Comparison of ENCODE assay signal across 16 cellular contexts in genomic region chr12:49344486-49345047, GRCh38. TPM values are rescaled to one million over a fixed set of nuclear protein-coding genes. Genes with fewer than 3 reads are reported as not detected.
DNase-seq lines count a peak whose midpoint lies in the region; ATAC-seq, FAIRE-seq and TF ChIP-seq lines count a peak whose summit lies in the region.
"Had no signal": no experiment of that assay in that cellular context is flagged by ENCODE, and none has a peak within 500 bp of the region (broad histone marks: within the 10 kb centered on the region; RNA-seq: fewer than 3 reads in every experiment).

No MANE protein-coding gene starts in this region.

- H3K9me2 ChIP-seq in OCI-LY7 (ENCODE audit: insufficient read depth, low read length) (no peaks in the 10 kb centered on the region), hepatocyte (replicated peaks; ENCODE audit: insufficient read depth) (no peaks in the 10 kb centered on the region)

- POLR2A ChIA-PET in CD8-positive, alpha-beta T cell (lab: Charles Lee) = no interaction called here
- POLR2A ChIA-PET in OCI-LY7 (lab: Charles Lee) = interaction anchor here (0.7 kb wide), 1 partner anchor 41 kb away, joined by 3 read pairs; no protein-coding TSS in a partner anchor
- POLR2A ChIA-PET in activated CD4-positive, alpha-beta T cell treated with anti-CD3 and anti-CD28 coated beads for 36 hours (lab: Charles Lee) = no interaction called here

- no peaks in the 10 kb centered on the region for H3K36me3 Mint-ChIP-seq in CD8-positive, alpha-beta T cell
- no peaks in the 10 kb centered on the region for H3K36me3 Mint-ChIP-seq in activated CD4-positive, alpha-beta T cell treated with anti-CD3 and anti-CD28 coated beads for 36 hours (ENCODE audit: low read depth)

- no peaks in the 10 kb centered on the region for H3K9me3 Mint-ChIP-seq in CD8-positive, alpha-beta T cell
- no peaks in the 10 kb centered on the region for H3K9me3 Mint-ChIP-seq in activated CD4-positive, alpha-beta T cell treated with anti-CD3 and anti-CD28 coated beads for 36 hours (ENCODE audit: low read depth)
- H3K9me3 Mint-ChIP-seq: activated naive CD4-positive, alpha-beta T cell treated with anti-CD3 and anti-CD28 coated beads for 36 hours had no signal

- H3K4me1 ChIP-seq in CD8-positive, alpha-beta T cell (ENCODE audit: insufficient read depth, low read length) = peaks cover 52% of the 10 kb centered on the region
- H3K4me1 ChIP-seq in OCI-LY7 (ENCODE audit: insufficient read depth, low read length, poor library complexity, severe bottlenecking) (peaks cover 55% of the 10 kb centered on the region), hepatocyte (ENCODE audit: insufficient read depth) (peaks cover 53% of the 10 kb centered on the region), psoas muscle (peaks cover 40% of the 10 kb centered on the region), tibial artery (peaks cover 7 to 55% (median 50%) of the 10 kb centered on the region in 4 donors)
- H3K4me1 ChIP-seq: foreskin keratinocyte had no signal

- 6% methylated on average over 15 of the region's 15 CpGs for WGBS in hepatocyte (ENCODE audit: low lambda C conversion rate, missing lambda C conversion rate)
- WGBS in psoas muscle, 3 donors = 33 to 34% (median 34%) methylated on average over 13 to 15 of the region's 15 CpGs

- no peak overlapping the region for H3K27ac Mint-ChIP-seq in CD8-positive, alpha-beta T cell
- no peak overlapping the region for H3K27ac Mint-ChIP-seq in activated CD4-positive, alpha-beta T cell treated with anti-CD3 and anti-CD28 coated beads for 36 hours
- H3K27ac Mint-ChIP-seq: activated naive CD4-positive, alpha-beta T cell treated with anti-CD3 and anti-CD28 coated beads for 36 hours had no signal

- peak overlapping the region; percentile 54 for H3K4me2 ChIP-seq in OCI-LY7 (ENCODE audit: low read length)
- H3K4me2 ChIP-seq in hepatocyte = peak overlapping the region; percentile 99

- BruUV-seq in OCI-LY7 (replicated peaks; lab: Mats Ljungman, UMichigan) = no TSS peak

- peaks cover 43% of the 10 kb centered on the region for H3K4me1 Mint-ChIP-seq in CD8-positive, alpha-beta T cell (ENCODE audit: low read depth)
- peaks cover 41% of the 10 kb centered on the region for H3K4me1 Mint-ChIP-seq in activated CD4-positive, alpha-beta T cell treated with anti-CD3 and anti-CD28 coated beads for 36 hours

- no peak for ATAC-seq in CD8-positive, alpha-beta T cell
- ATAC-seq in psoas muscle = no peak
- ATAC-seq in activated CD4-positive, alpha-beta T cell treated with anti-CD3 and anti-CD28 coated beads for 36 hours = no peak
- ATAC-seq in HG02588 (IDR thresholded peaks at IDR 0.05; ENCODE audit: unreplicated experiment) = no peak
- ATAC-seq: foreskin keratinocyte, mucosa of descending colon, upper lobe of right lung had no signal

- TF ChIP-seq CTCF in CD8-positive, alpha-beta T cell (IDR thresholded peaks at IDR 0.05) = no peak
- no peak for TF ChIP-seq CTCF in OCI-LY7 (conservative IDR thresholded peaks at IDR 0.05; ENCODE audit: low read length)
- no peak for TF ChIP-seq CTCF in hepatocyte (IDR thresholded peaks at IDR 0.05; ENCODE audit: poor library complexity)
- TF ChIP-seq CTCF in psoas muscle (IDR thresholded peaks at IDR 0.05) = no peak
- no peak for TF ChIP-seq CTCF in tibial artery (IDR thresholded peaks at IDR 0.05)

- H4K20me1 ChIP-seq in OCI-LY7 (ENCODE audit: insufficient read depth, low read length) = no peaks in the 10 kb centered on the region
- H4K20me1 ChIP-seq in hepatocyte (ENCODE audit: insufficient read depth, poor library complexity, severe bottlenecking) = no peaks in the 10 kb centered on the region

- peak overlapping the region; percentile 56 for H3K4me3 Mint-ChIP-seq in CD8-positive, alpha-beta T cell
- H3K4me3 Mint-ChIP-seq in activated CD4-positive, alpha-beta T cell treated with anti-CD3 and anti-CD28 coated beads for 36 hours = no peak overlapping the region
- H3K4me3 Mint-ChIP-seq: activated naive CD4-positive, alpha-beta T cell treated with anti-CD3 and anti-CD28 coated beads for 36 hours had no signal

- H3K36me3 ChIP-seq in CD8-positive, alpha-beta T cell (ENCODE audit: insufficient read depth, low read length) = no peaks in the 10 kb centered on the region
- no peaks in the 10 kb centered on the region for H3K36me3 ChIP-seq in OCI-LY7 (ENCODE audit: insufficient read depth, low read length)
- no peaks in the 10 kb centered on the region for H3K36me3 ChIP-seq in hepatocyte (replicated peaks; ENCODE audit: insufficient read depth, low read depth)
- no peaks in the 10 kb centered on the region for H3K36me3 ChIP-seq in psoas muscle (ENCODE audit: insufficient read depth in 1 of 2, low read depth in 1 of 2)
- H3K36me3 ChIP-seq in tibial artery = no peaks in the 10 kb centered on the region
- H3K36me3 ChIP-seq: prostate gland, upper lobe of right lung had no signal

- no peak for FAIRE-seq in GM19239 (lab: Jason Lieb, UNC)
- FAIRE-seq: endometrium, islet of Langerhans had no signal

- no peaks in the 10 kb centered on the region for H3K9me3 ChIP-seq in CD8-positive, alpha-beta T cell (ENCODE audit: low read length)
- H3K9me3 ChIP-seq in OCI-LY7 (ENCODE audit: low read length) = no peaks in the 10 kb centered on the region
- no peaks in the 10 kb centered on the region for H3K9me3 ChIP-seq in hepatocyte (ENCODE audit: low read depth)
- no peaks in the 10 kb centered on the region for H3K9me3 ChIP-seq in psoas muscle
- H3K9me3 ChIP-seq in tibial artery = no peaks in the 10 kb centered on the region
- H3K9me3 ChIP-seq: mucosa of descending colon, prostate gland, upper lobe of right lung had no signal

- CTCF ChIA-PET in CD8-positive, alpha-beta T cell (lab: Charles Lee) = interaction anchor here (3.7 kb wide), 1 partner anchor 14 kb away, joined by 25 read pairs; no protein-coding TSS in a partner anchor
- CTCF ChIA-PET in OCI-LY7 (lab: Charles Lee; ENCODE audit: unreplicated experiment) = no interaction called here
- CTCF ChIA-PET in activated CD4-positive, alpha-beta T cell treated with anti-CD3 and anti-CD28 coated beads for 36 hours (lab: Charles Lee) = interaction anchor here (1.0 to 3.8 kb wide), 3 partner anchors 14 to 359 kb away, joined by 3 to 74 read pairs (median 19); partner anchors contain the start of gene PRPH

- H2AFZ ChIP-seq in OCI-LY7 (ENCODE audit: low read length) (no peak overlapping the region), hepatocyte (peak overlapping the region; percentile 78)

- peak in 1 of 7 experiments; percentile 47 for DNase-seq in CD8-positive, alpha-beta T cell
- DNase-seq in OCI-LY7 (ENCODE audit: low spot score) (no peak), hepatocyte (ENCODE audit: low spot score) (no peak), psoas muscle (no peak), tibial artery (no peak), GM19239 (ENCODE audit: insufficient read length, low spot score) (no peak)
- no peak for DNase-seq in activated CD4-positive, alpha-beta T cell treated with anti-CD3 and anti-CD28 coated beads for 36 hours
- DNase-seq: activated naive CD4-positive, alpha-beta T cell treated with anti-CD3 and anti-CD28 coated beads for 36 hours; foreskin keratinocyte; KBM-7; mucosa of descending colon had no signal

- intact Hi-C loops in CD8-positive, alpha-beta T cell (cut with DNase I, micrococcal nuclease) = no loop called here
- intact Hi-C loops in OCI-LY7 (cut with micrococcal nuclease; ENCODE audit: unreplicated experiment) (loop anchor here (5.0 kb wide), 1 partner anchor 157 kb away; the partner anchor contains the start of gene TUBA1A), psoas muscle (cut with DNase I) (no loop called here), tibial artery (cut with DNase I; ENCODE audit: low total_unique reads) (no loop called here)
- intact Hi-C loops in activated CD4-positive, alpha-beta T cell treated with anti-CD3 and anti-CD28 coated beads for 36 hours (cut with DNase I, micrococcal nuclease) = loop anchor here in 1 of 2 experiments (5.0 kb wide), 1 partner anchor 367 kb away; the partner anchor contains the start of gene WNT1

- peaks cover 33% of the 10 kb centered on the region for H3K27me3 ChIP-seq in CD8-positive, alpha-beta T cell (ENCODE audit: insufficient read depth, low read length)
- peaks cover 76% of the 10 kb centered on the region for H3K27me3 ChIP-seq in hepatocyte
- peaks cover 0 to 81% (median 32%) of the 10 kb centered on the region in 3 donors for H3K27me3 ChIP-seq in psoas muscle (ENCODE audit: insufficient read depth in 3 of 3, low read length in 2 of 3)
- peaks cover 3 to 74% of the 10 kb centered on the region in 2 donors for H3K27me3 ChIP-seq in tibial artery

- no peak overlapping the region for H3K27ac ChIP-seq in CD8-positive, alpha-beta T cell (ENCODE audit: low read depth, low read length)
- no peak overlapping the region for H3K27ac ChIP-seq in OCI-LY7 (ENCODE audit: low read depth, low read length, poor library complexity, severe bottlenecking)
- H3K27ac ChIP-seq in hepatocyte = no peak overlapping the region
- no peak overlapping the region for H3K27ac ChIP-seq in psoas muscle
- no peak overlapping the region for H3K27ac ChIP-seq in tibial artery
- H3K27ac ChIP-seq: foreskin keratinocyte, prostate gland, upper lobe of right lung had no signal

- H3K79me2 ChIP-seq in OCI-LY7 (ENCODE audit: insufficient read depth, low read depth, low read length) = no peaks in the 10 kb centered on the region
- peaks cover 11% of the 10 kb centered on the region for H3K79me2 ChIP-seq in hepatocyte

- H3K27me3 Mint-ChIP-seq in CD8-positive, alpha-beta T cell (ENCODE audit: low read depth) = peaks cover 49% of the 10 kb centered on the region
- H3K27me3 Mint-ChIP-seq in activated CD4-positive, alpha-beta T cell treated with anti-CD3 and anti-CD28 coated beads for 36 hours = peaks cover 62% of the 10 kb centered on the region

- H3K4me3 ChIP-seq in CD8-positive, alpha-beta T cell (ENCODE audit: low read depth, low read length) = no peak overlapping the region
- H3K4me3 ChIP-seq in OCI-LY7 (ENCODE audit: low read depth, low read length, poor library complexity, severe bottlenecking) (peak overlapping the region; percentile 13), hepatocyte (no peak overlapping the region), psoas muscle (peak overlapping the region; percentile 63), tibial artery (peak overlapping the region in 1 of 2 donors; percentile 51)
- H3K4me3 ChIP-seq: mucosa of descending colon had no signal

RNA-seq across cellular contexts. Expression of gene DNAJC22, which starts 2.1 kb away (rescaled TPM):
- not detected for total RNA-seq in CD8-positive, alpha-beta T cell
- total RNA-seq in OCI-LY7 (2014; rRNA removed; shearing (Covaris generic)) = 0.16 TPM in 1 of 2 replicates, not detected in the other
- total RNA-seq in OCI-LY7 (2022) (0.76 and 1.1 TPM in 2 replicates), hepatocyte (28.3 and 30.7 TPM in 2 replicates), psoas muscle (under 1 TPM in 1 of 4 donors, not detected in 3; 0.08 TPM)
- polyA plus RNA-seq in hepatocyte (16.1 and 17.8 TPM in 2 replicates), psoas muscle (under 1 TPM in 1 of 3 donors, not detected in 2; 0.03 TPM)
- under 1 TPM in 1 of 2 experiments, not detected in 1; 0.05 TPM for total RNA-seq in activated CD4-positive, alpha-beta T cell treated with anti-CD3 and anti-CD28 coated beads for 36 hours
- total RNA-seq: activated naive CD4-positive, alpha-beta T cell treated with anti-CD3 and anti-CD28 coated beads for 36 hours had no signal
- polyA plus RNA-seq: foreskin keratinocyte had no signal

RNA-seq across cellular contexts. Expression of gene C1QL4, which starts 7.6 kb away (rescaled TPM):
- total RNA-seq in CD8-positive, alpha-beta T cell = not detected
- total RNA-seq in OCI-LY7 (2014; rRNA removed; shearing (Covaris generic)) = 0.19 and 0.21 TPM in 2 replicates
- 0.17 TPM in 1 of 2 replicates, not detected in the other for total RNA-seq in OCI-LY7 (2022)
- total RNA-seq in hepatocyte = not detected in 2 replicates
- polyA plus RNA-seq in hepatocyte = not detected in 2 replicates
- not detected for total RNA-seq in psoas muscle
- not detected for polyA plus RNA-seq in psoas muscle
- total RNA-seq in activated CD4-positive, alpha-beta T cell treated with anti-CD3 and anti-CD28 coated beads for 36 hours = not detected
- total RNA-seq: activated naive CD4-positive, alpha-beta T cell treated with anti-CD3 and anti-CD28 coated beads for 36 hours; mucosa of descending colon; upper lobe of right lung had no signal

RNA-seq across cellular contexts. Expression of gene TROAP, which starts 21.5 kb away (rescaled TPM):
- under 1 TPM; 0.49 to 0.72 TPM for total RNA-seq in CD8-positive, alpha-beta T cell
- 116 and 150 TPM in 2 replicates for total RNA-seq in OCI-LY7 (2014; rRNA removed; shearing (Covaris generic))
- total RNA-seq in OCI-LY7 (2022) = 141 and 176 TPM in 2 replicates
- 3.4 and 4.1 TPM in 2 replicates for total RNA-seq in hepatocyte
- 8.0 and 12.5 TPM in 2 replicates for polyA plus RNA-seq in hepatocyte
- total RNA-seq in psoas muscle = under 1 TPM in 2 of 4 donors, not detected in 2; 0.39 to 0.48 TPM
- polyA plus RNA-seq in psoas muscle = under 1 TPM; 0.07 to 0.36 (median 0.26) TPM
- total RNA-seq in activated CD4-positive, alpha-beta T cell treated with anti-CD3 and anti-CD28 coated beads for 36 hours = 10 to 100 TPM; 64.5 to 84.3 TPM

RNA-seq across cellular contexts. Expression of gene SPATS2, which starts 22.7 kb away (rescaled TPM):
- 1 to 10 TPM; 5.6 to 7.2 TPM for total RNA-seq in CD8-positive, alpha-beta T cell
- total RNA-seq in OCI-LY7 (2014; rRNA removed; shearing (Covaris generic)) = 19.1 and 22.7 TPM in 2 replicates
- 36.4 and 37.5 TPM in 2 replicates for total RNA-seq in OCI-LY7 (2022)
- total RNA-seq in hepatocyte = 24.9 and 26.5 TPM in 2 replicates
- 36.8 and 39.8 TPM in 2 replicates for polyA plus RNA-seq in hepatocyte
- 10 to 100 TPM in 2 of 4 donors, 1 to 10 TPM in 2; 5.0 to 10.6 (median 9.7) TPM for total RNA-seq in psoas muscle
- 10 to 100 TPM in 1 of 3 donors, 1 to 10 TPM in 2; 4.4 to 10.1 (median 6.2) TPM for polyA plus RNA-seq in psoas muscle
- 10 to 100 TPM; 10.6 to 18.8 TPM for total RNA-seq in activated CD4-positive, alpha-beta T cell treated with anti-CD3 and anti-CD28 coated beads for 36 hours

RNA-seq across cellular contexts. Expression of gene PRPH, which starts 49.6 kb away (rescaled TPM):
- total RNA-seq in CD8-positive, alpha-beta T cell = not detected
- total RNA-seq in OCI-LY7 (2014; rRNA removed; shearing (Covaris generic)) = not detected in 2 replicates
- total RNA-seq in OCI-LY7 (2022) = not detected in 2 replicates
- 0.70 and 1.1 TPM in 2 replicates for total RNA-seq in hepatocyte
- 1.3 and 1.7 TPM in 2 replicates for polyA plus RNA-seq in hepatocyte
- total RNA-seq in psoas muscle = not detected
- under 1 TPM in 2 of 3 donors, not detected in 1; 0.06 to 0.20 TPM for polyA plus RNA-seq in psoas muscle
- total RNA-seq in activated CD4-positive, alpha-beta T cell treated with anti-CD3 and anti-CD28 coated beads for 36 hours = not detected
- total RNA-seq: activated naive CD4-positive, alpha-beta T cell treated with anti-CD3 and anti-CD28 coated beads for 36 hours; foreskin keratinocyte; upper lobe of right lung had no signal

Comparison
In these comparisons a context has a peak if more than half of its experiments do, and no peak if none do; other contexts are left out.
1. H3K4me3 ChIP-seq: peak in OCI-LY7 (single experiment) and psoas muscle (single experiment); none in CD8-positive, alpha-beta T cell (single experiment) and hepatocyte (single experiment).
2. RNA of gene DNAJC22, which starts 2.1 kb away (total RNA-seq): 28.3 to 30.7 TPM in hepatocyte; 0.16 to 1.1 TPM in OCI-LY7, 0.08 TPM in psoas muscle, not detected in CD8-positive, alpha-beta T cell and 0.05 TPM in activated CD4-positive, alpha-beta T cell treated with anti-CD3 and anti-CD28 coated beads for 36 hours; every median in the first group is over 10 times any median in the second.
3. RNA of gene TROAP, which starts 21.5 kb away (total RNA-seq): 116 to 176 TPM in OCI-LY7 and 64.5 to 84.3 TPM in activated CD4-positive, alpha-beta T cell treated with anti-CD3 and anti-CD28 coated beads for 36 hours; 3.4 to 4.1 TPM in hepatocyte, 0.49 to 0.72 TPM in CD8-positive, alpha-beta T cell and 0.39 to 0.48 TPM in psoas muscle; every median in the first group is over 10 times any median in the second.